In genomic region chr18:25340762-25341161, GRCh38 we compare ENCODE assay signal across 35 cellular contexts. TPM values are rescaled to one million over a fixed set of nuclear protein-coding genes. Genes with fewer than 3 reads are reported as not detected.
DNase-seq lines count a peak whose midpoint lies in the region; ATAC-seq, FAIRE-seq and TF ChIP-seq lines count a peak whose summit lies in the region.
"Had no signal": no experiment of that assay in that cellular context is flagged by ENCODE, and none has a peak within 500 bp of the region (broad histone marks: within the 10 kb centered on the region; RNA-seq: fewer than 3 reads in every experiment).

No MANE protein-coding gene starts in this region.

- DNase-seq in HepG2 (ENCODE audit: low spot score) (no peak), right lobe of liver (no peak), IMR-90 (no peak), K562 (ENCODE audit: extremely low read depth in 1 of 4, low spot score in 3 of 4) (no peak), SKM-1 treated with dmso at 0.1 percent for 144 hours (lab: John Stamatoyannopoulos, UW; ENCODE audit: unreplicated experiment) (no peak)
- DNase-seq: 8988T; ACHN; AML-193; BE2C; C1 segment of cervical spinal cord; Caco-2; Calu3; CD4-positive, alpha-beta memory T cell; CD4-positive, alpha-beta T cell; CD4-positive, CD25-positive, alpha-beta regulatory T cell; CD8-positive, alpha-beta memory T cell; CD8-positive, alpha-beta T cell; COR-L47; DMS 273 treated with DMSO at 0.1 percent for 48 hours; DMS153; DMS53; DMS79; DMS79 treated with DMSO at 0.1 percent for 48 hours; DND-41; EL had no signal

- H3K36me3 ChIP-seq in HepG2 (replicated peaks in 1 of 2; ENCODE audit: control insufficient read depth in 1 of 2, insufficient read depth in 2 of 2, low read length in 2 of 2), result no peaks in the 10 kb centered on the region
- no peaks in the 10 kb centered on the region for H3K36me3 ChIP-seq in right lobe of liver
- H3K36me3 ChIP-seq in IMR-90 (ENCODE audit: control insufficient read depth, insufficient read depth, low read length), result no peaks in the 10 kb centered on the region
- H3K36me3 ChIP-seq in K562 (ENCODE audit: control insufficient read depth, insufficient read depth, low read length), result no peaks in the 10 kb centered on the region
- H3K36me3 ChIP-seq: BE2C; BLaER1; BLaER1 treated with 17β-estradiol and CSF1 and Interleukin-3, amounts not matched to agents 10 nM and 100 nM had no signal

- H3K27ac ChIP-seq in HepG2 (ENCODE audit: extremely low read length, insufficient read depth, low read length) (no peak overlapping the region), right lobe of liver (no peak overlapping the region), IMR-90 (ENCODE audit: insufficient read depth, low read length) (no peak overlapping the region), K562 (ENCODE audit: extremely low read depth, low read depth, low read length) (no peak overlapping the region)
- H3K27ac ChIP-seq: 22Rv1; A549; BLaER1; BLaER1 treated with 17β-estradiol and CSF1 and Interleukin-3, amounts not matched to agents 10 nM and 100 nM; C4-2B had no signal

- no peaks in the 10 kb centered on the region for H3K9me1 ChIP-seq in IMR-90 (ENCODE audit: insufficient read depth, low read length)
- H3K9me1 ChIP-seq in K562 (ENCODE audit: control insufficient read depth, insufficient read depth, low read length), result no peaks in the 10 kb centered on the region

- no peaks in the 10 kb centered on the region for H4K20me1 ChIP-seq in HepG2 (ENCODE audit: insufficient read depth, low read length)
- H4K20me1 ChIP-seq in IMR-90 (ENCODE audit: insufficient read depth, low read length), result peaks cover 11% of the 10 kb centered on the region; the same call in 1 of the 2 replicates
- H4K20me1 ChIP-seq in K562 (replicated peaks; ENCODE audit: control insufficient read depth, insufficient read depth, low read length), result no peaks in the 10 kb centered on the region
- H4K20me1 ChIP-seq: BLaER1; BLaER1 treated with 17β-estradiol and CSF1 and Interleukin-3, amounts not matched to agents 10 nM and 100 nM had no signal

- H3K4ac ChIP-seq in IMR-90 (ENCODE audit: low read depth, low read length), result no peak overlapping the region

- H4K8ac ChIP-seq in IMR-90 (ENCODE audit: low read depth in 2 of 2, low read length in 2 of 2), result no peak overlapping the region

- BruUV-seq in HepG2 (replicated peaks; lab: Mats Ljungman, UMichigan) (no TSS peak), IMR-90 (replicated peaks; lab: Mats Ljungman, UMichigan) (no TSS peak), K562 (replicated peaks; lab: Mats Ljungman, UMichigan) (no TSS peak)

- H2AFZ ChIP-seq in HepG2 (ENCODE audit: low read length) (no peak overlapping the region), IMR-90 (replicated peaks; ENCODE audit: low read length, poor library complexity) (no peak overlapping the region), K562 (ENCODE audit: low read depth, low read length) (no peak overlapping the region)

- no peak for TF ChIP-seq RAD21 in HepG2 (CRISPR knock-in tag; IDR thresholded peaks at IDR 0.05)
- no peak for TF ChIP-seq RAD21 in IMR-90 (IDR thresholded peaks at IDR 0.05; ENCODE audit: low read length)
- TF ChIP-seq RAD21 in K562 (CRISPR knock-in tag; conservative IDR thresholded peaks at IDR 0.05 in 1 of 2, IDR thresholded peaks at IDR 0.05 in 1 of 2), result no peak

- TF ChIP-seq CTCF in HepG2 (CRISPR knock-in tag; IDR thresholded peaks at IDR 0.05), result no peak
- TF ChIP-seq CTCF in right lobe of liver (IDR thresholded peaks at IDR 0.05), result no peak
- TF ChIP-seq CTCF in IMR-90 (conservative IDR thresholded peaks at IDR 0.05; ENCODE audit: low read depth, low read length), result no peak
- TF ChIP-seq CTCF in K562 (IDR thresholded peaks at IDR 0.05 in 2 of 3, conservative IDR thresholded peaks at IDR 0.05 in 1 of 3; ENCODE audit: insufficient read depth in 2 of 3, low read depth in 1 of 3, low read length in 3 of 3), result no peak

- peaks cover 0 to 11% of the 10 kb centered on the region in 2 experiments; a peak in 1 of 5 replicates for H3K27me3 ChIP-seq in HepG2 (ENCODE audit: control insufficient read depth in 1 of 2, insufficient read depth in 2 of 2, low read length in 2 of 2)
- H3K27me3 ChIP-seq in right lobe of liver, result peaks cover 0 to 3% of the 10 kb centered on the region in 2 donors
- H3K27me3 ChIP-seq in IMR-90 (ENCODE audit: control insufficient read depth, insufficient read depth, low read length), result no peaks in the 10 kb centered on the region
- no peaks in the 10 kb centered on the region; a peak in 1 of 5 replicates for H3K27me3 ChIP-seq in K562 (ENCODE audit: control insufficient read depth in 2 of 2, insufficient read depth in 2 of 2, low read length in 2 of 2)
- H3K27me3 ChIP-seq: BE2C had no signal

- no peak for ATAC-seq in HepG2
- ATAC-seq in right lobe of liver, result no peak
- no peak for ATAC-seq in IMR-90 (ENCODE audit: low read depth)
- ATAC-seq in K562, result no peak
- ATAC-seq in HG02870 (IDR thresholded peaks at IDR 0.05; ENCODE audit: unreplicated experiment), result no peak
- ATAC-seq: A549; CD8-positive, alpha-beta T cell had no signal

- H3K23ac ChIP-seq in IMR-90 (ENCODE audit: low read depth, low read length), result no peak overlapping the region

- H3K9me3 ChIP-seq in HepG2 (ENCODE audit: low read length) (no peaks in the 10 kb centered on the region), right lobe of liver (no peaks in the 10 kb centered on the region), IMR-90 (ENCODE audit: control insufficient read depth, insufficient read depth, low read length) (no peaks in the 10 kb centered on the region), K562 (replicated peaks; ENCODE audit: control insufficient read depth, insufficient read depth, low read depth, low read length) (no peaks in the 10 kb centered on the region)
- H3K9me3 ChIP-seq: A549; BE2C; BLaER1; BLaER1 treated with 17β-estradiol and CSF1 and Interleukin-3, amounts not matched to agents 10 nM and 100 nM; Caco-2 had no signal

- intact Hi-C loops in HepG2 (cut with micrococcal nuclease; ENCODE audit: unreplicated experiment), result no loop called here
- intact Hi-C loops in right lobe of liver (cut with DNase I), result no loop called here
- intact Hi-C loops in IMR-90 (cut with micrococcal nuclease), result no loop called here
- intact Hi-C loops in K562 (cut with micrococcal nuclease), result no loop called here

- no peak overlapping the region for H4K5ac ChIP-seq in IMR-90 (ENCODE audit: low read depth, low read length)

- dilution Hi-C loops in IMR-90 (cut with HindIII; ENCODE audit: low sequenced_read_pairs, unreplicated experiment), result no loop called here

- FAIRE-seq in HepG2 (lab: Jason Lieb, UNC) (no peak), K562 (lab: Jason Lieb, UNC) (no peak)
- FAIRE-seq: A204.1, A549, D721Med had no signal

- no peak overlapping the region for H2BK5ac ChIP-seq in IMR-90 (ENCODE audit: low read depth, low read length, poor library complexity, severe bottlenecking)

- H3K56ac ChIP-seq in IMR-90 (ENCODE audit: extremely low read depth, insufficient read depth, low read length), result no peak overlapping the region

- H4K91ac ChIP-seq in IMR-90 (ENCODE audit: insufficient read depth, low read depth, low read length), result no peak overlapping the region

- WGBS in HepG2 (ENCODE audit: low lambda C conversion rate), result 18% methylated on average over 3 of the region's 3 CpGs
- 44% methylated on average over 3 of the region's 3 CpGs for WGBS in right lobe of liver (ENCODE audit: insufficient coverage, low coverage, low lambda C conversion rate, missing lambda C conversion rate)
- whole genome bisulfite sequencing in IMR-90 (ENCODE audit: extremely low coverage in 2 of 2, insufficient read length in 1 of 2), 2 experiments, result no CpG with 5 or more reads among the region's 3 CpGs
- WGBS in K562 (ENCODE audit: insufficient coverage, low coverage, missing lambda C conversion rate), result 2% methylated on average over 3 of the region's 3 CpGs

- no peaks in the 10 kb centered on the region for H3K79me2 ChIP-seq in HepG2 (ENCODE audit: insufficient read depth, low read length)
- H3K79me2 ChIP-seq in K562 (ENCODE audit: control insufficient read depth, insufficient read depth, low read length), result no peaks in the 10 kb centered on the region

- H3K9ac ChIP-seq in HepG2 (ENCODE audit: insufficient read depth, low read depth, low read length) (no peak overlapping the region), IMR-90 (ENCODE audit: low read depth, low read length) (no peak overlapping the region), K562 (ENCODE audit: insufficient read depth in 1 of 2, low read depth in 2 of 2, low read length in 2 of 2) (no peak overlapping the region)
- H3K9ac ChIP-seq: BLaER1; BLaER1 treated with 17β-estradiol and CSF1 and Interleukin-3, amounts not matched to agents 10 nM and 100 nM had no signal

- H2AK5ac ChIP-seq in IMR-90 (ENCODE audit: low read depth, low read length), result no peak overlapping the region

- no peak overlapping the region for H3K4me3 ChIP-seq in HepG2 (replicated peaks in 1 of 3; ENCODE audit: insufficient read depth in 1 of 3, low read depth in 2 of 3, low read length in 3 of 3)
- no peak overlapping the region for H3K4me3 ChIP-seq in right lobe of liver
- no peak overlapping the region for H3K4me3 ChIP-seq in IMR-90 (ENCODE audit: insufficient read depth, low read depth, low read length)
- H3K4me3 ChIP-seq in K562, result no peak overlapping the region
- H3K4me3 ChIP-seq: A549; BLaER1; BLaER1 treated with 17β-estradiol and CSF1 and Interleukin-3, amounts not matched to agents 10 nM and 100 nM had no signal

- no peak overlapping the region for H3K18ac ChIP-seq in IMR-90 (ENCODE audit: low read depth, low read length)

- no peak overlapping the region for H3K4me2 ChIP-seq in HepG2 (ENCODE audit: low read depth, low read length)
- no peak overlapping the region for H3K4me2 ChIP-seq in IMR-90 (ENCODE audit: low read depth, low read length)
- no peak overlapping the region for H3K4me2 ChIP-seq in K562 (ENCODE audit: insufficient read depth, low read length)
- H3K4me2 ChIP-seq: A549; BLaER1; BLaER1 treated with 17β-estradiol and CSF1 and Interleukin-3, amounts not matched to agents 10 nM and 100 nM had no signal

- H2BK20ac ChIP-seq in IMR-90 (ENCODE audit: low read depth, low read length), result no peak overlapping the region

- no peak overlapping the region for H3K14ac ChIP-seq in IMR-90 (replicated peaks; ENCODE audit: low read depth, low read length)

- TF ChIP-seq POLR2A in HepG2 (IDR thresholded peaks at IDR 0.05; ENCODE audit: insufficient read depth in 1 of 2, low read depth in 2 of 2, low read length in 2 of 2) (no peak), right lobe of liver (IDR thresholded peaks at IDR 0.05) (no peak), IMR-90 (IDR thresholded peaks at IDR 0.05; ENCODE audit: low read depth, low read length) (no peak), K562 (conservative IDR thresholded peaks at IDR 0.05) (no peak)

- no peak overlapping the region for H2AK9ac ChIP-seq in IMR-90 (replicated peaks; ENCODE audit: low read depth, low read length, poor library complexity)

- no peak overlapping the region for H2BK120ac ChIP-seq in IMR-90 (ENCODE audit: low read depth, low read length)

- POLR2A ChIA-PET in HepG2 (lab: Yijun Ruan, JAX) (no interaction called here), IMR-90 (lab: Charles Lee; ENCODE audit: unreplicated experiment) (no interaction called here), K562 (lab: Yijun Ruan, JAX) (no interaction called here)

- in situ Hi-C loops in HepG2 (cut with HindIII; ENCODE audit: extremely low pct_ligation_motif_present, low pct_unique_long_range_greater_than_20kb), result no loop called here
- in situ Hi-C loops in IMR-90 (cut with MboI; ENCODE audit: low sequenced_read_pairs), result no loop called here
- in situ Hi-C loops in K562 (cut with MboI), result no loop called here

- peaks cover 13 to 44% of the 10 kb centered on the region in 2 experiments; a peak in 3 of 4 replicates for H3K79me1 ChIP-seq in IMR-90 (ENCODE audit: low read depth in 1 of 2, low read length in 2 of 2)

- CTCF ChIA-PET in HepG2 (lab: Yijun Ruan, JAX; ENCODE audit: low intra/inter-chr PET ratio, low total read pairs) (no interaction called here), IMR-90 (lab: Yijun Ruan, JAX) (no interaction called here), K562 (lab: Yijun Ruan, JAX; ENCODE audit: low intra/inter-chr PET ratio) (no interaction called here)

- TF ChIP-seq EP300 in HepG2 (IDR thresholded peaks at IDR 0.05; ENCODE audit: low read depth in 2 of 2, low read length in 2 of 2) (no peak), HepG2 (CRISPR knock-in tag; IDR thresholded peaks at IDR 0.05; ENCODE audit: borderline replicate concordance) (no peak), K562 (IDR thresholded peaks at IDR 0.05; ENCODE audit: low read length) (no peak)

- H3K4me1 ChIP-seq in HepG2 (ENCODE audit: insufficient read depth, low read length), result no peaks in the 10 kb centered on the region
- H3K4me1 ChIP-seq in right lobe of liver, result no peaks in the 10 kb centered on the region
- peaks cover 2% of the 10 kb centered on the region; the same call in 1 of the 2 replicates for H3K4me1 ChIP-seq in IMR-90 (ENCODE audit: control insufficient read depth, insufficient read depth, low read length)
- no peaks in the 10 kb centered on the region for H3K4me1 ChIP-seq in K562 (replicated peaks in 1 of 2; ENCODE audit: control insufficient read depth in 2 of 2, insufficient read depth in 2 of 2, low read length in 2 of 2)
- H3K4me1 ChIP-seq: A549; BE2C; BLaER1; BLaER1 treated with 17β-estradiol and CSF1 and Interleukin-3, amounts not matched to agents 10 nM and 100 nM; Caco-2 had no signal

- no peak overlapping the region for H2BK15ac ChIP-seq in IMR-90 (ENCODE audit: low read depth, low read length)

RNA-seq across cellular contexts. Expression of gene ZNF521, which starts 11.2 kb away (rescaled TPM):
- total RNA-seq in HepG2 (2016; rRNA removed; fragmentation: Illumina TruSeq; extraction: Trizol) (0.02 TPM in 1 of 2 replicates, not detected in the other), right lobe of liver (1 to 10 TPM in 3 of 6 experiments, under 1 TPM in 3; 0.31 to 2.9 (median 1.3) TPM), IMR-90 (2012; rRNA removed) (44.7 and 59.3 TPM in 2 replicates), K562 (2014; rRNA removed) (1.5 and 3.3 TPM in 2 replicates), K562 (2014; rRNA removed; fragmentation: Illumina TruSeq; extraction: Trizol) (2.4 and 2.8 TPM in 2 replicates), K562 (2015; rRNA removed; fragmentation: Illumina TruSeq; extraction: Trizol) (4.7 and 5.1 TPM in 2 replicates), K562 (2021) (2.3 and 2.8 TPM in 2 replicates)
- not detected in 2 replicates for total RNA-seq in HepG2 (2016; cell fraction: cytosol; rRNA removed; fragmentation: Illumina TruSeq; extraction: Trizol; ENCODE audit: low read depth)
- not detected in 2 replicates for total RNA-seq in HepG2 (2016; cell fraction: insoluble cytoplasmic fraction; rRNA removed; fragmentation: Illumina TruSeq; extraction: Trizol)
- total RNA-seq in HepG2 (2016; cell fraction: membrane; rRNA removed; fragmentation: Illumina TruSeq; extraction: Trizol), result not detected in 2 replicates
- total RNA-seq in HepG2 (2016; cell fraction: nucleus; rRNA removed; fragmentation: Illumina TruSeq; extraction: Trizol), result not detected in 2 replicates
- polyA plus RNA-seq in HepG2 (2011; rRNA removed) (not detected in 2 replicates), IMR-90 (2012; rRNA removed) (21.5 and 30.2 TPM in 2 replicates), K562 (2011; rRNA removed) (3.5 and 5.8 TPM in 2 replicates), K562 (2014; fragmentation: Illumina TruSeq; extraction: Trizol) (1.2 and 1.4 TPM in 2 replicates), K562 (2014; fragmentation: Nextera tagmentation; extraction: Ambion mirVana) (1 to 10 TPM; 1.2 to 1.6 TPM), K562 (2014; rRNA removed) (0.81 and 1.6 TPM in 2 replicates)
- polyA plus RNA-seq in HepG2 (2011; cell fraction: cytosol; rRNA removed), result not detected in 2 replicates
- not detected in 2 replicates for polyA plus RNA-seq in HepG2 (2011; cell fraction: nucleus; rRNA removed)
- not detected in 2 replicates for polyA plus RNA-seq in HepG2 (2012)
- not detected in 2 replicates for polyA plus RNA-seq in HepG2 (2016; cell fraction: cytosol; fragmentation: Illumina TruSeq; extraction: Trizol; ENCODE audit: low read depth)
- not detected in 2 replicates for polyA plus RNA-seq in HepG2 (2016; cell fraction: insoluble cytoplasmic fraction; fragmentation: Illumina TruSeq; extraction: Trizol; ENCODE audit: low read depth)
- not detected in 2 replicates for polyA plus RNA-seq in HepG2 (2016; cell fraction: membrane; fragmentation: Illumina TruSeq; extraction: Trizol; ENCODE audit: low read depth)
- not detected in 2 replicates for polyA plus RNA-seq in HepG2 (2016; cell fraction: nucleus; fragmentation: Illumina TruSeq; extraction: Trizol; ENCODE audit: insufficient read depth, low read depth)
- polyA minus RNA-seq in HepG2 (2011; rRNA and poly(A)+ RNA removed; ENCODE audit: low replicate concordance), result 0.04 and 0.05 TPM in 2 replicates
- polyA minus RNA-seq in HepG2 (2011; cell fraction: cytosol; rRNA and poly(A)+ RNA removed), result not detected in 2 replicates
- polyA minus RNA-seq in HepG2 (2011; cell fraction: nucleus; rRNA and poly(A)+ RNA removed), result not detected in 2 replicates
- 18.6 and 25.8 TPM in 2 replicates for polyA plus RNA-seq in IMR-90 (2012; cell fraction: cytosol; rRNA removed)
- 17.7 and 26.3 TPM in 2 replicates for polyA plus RNA-seq in IMR-90 (2012; cell fraction: nucleus; rRNA removed; ENCODE audit: low replicate concordance)
- total RNA-seq in K562 (2011; cell fraction: chromatin; rRNA removed; ENCODE audit: low replicate concordance), result 6.1 and 9.0 TPM in 2 replicates
- total RNA-seq in K562 (2011; cell fraction: nucleolus; rRNA removed), result 4.2 and 5.3 TPM in 2 replicates
- total RNA-seq in K562 (2011; cell fraction: nucleoplasm; rRNA removed), result 2.4 and 6.3 TPM in 2 replicates
- polyA plus RNA-seq in K562 (2011; cell fraction: cytosol; rRNA removed), result 1.9 and 3.1 TPM in 2 replicates
- 6.2 and 7.8 TPM in 2 replicates for polyA plus RNA-seq in K562 (2011; cell fraction: nucleus; rRNA removed)
- polyA plus RNA-seq in K562 (2012), result 1.4 and 2.4 TPM in 2 replicates
- polyA minus RNA-seq in K562 (2011; rRNA and poly(A)+ RNA removed), result 23.3 and 28.0 TPM in 2 replicates
- 2.2 and 7.5 TPM in 2 replicates for polyA minus RNA-seq in K562 (2011; cell fraction: cytosol; rRNA and poly(A)+ RNA removed)
- polyA minus RNA-seq in K562 (2011; cell fraction: nucleus; rRNA and poly(A)+ RNA removed), result 41.9 and 51.6 TPM in 2 replicates
- total RNA-seq: A172; A673; Caco-2; Calu3; CD4-positive, alpha-beta memory T cell; CD4-positive, alpha-beta T cell; CD8-positive, alpha-beta memory T cell; CD8-positive, alpha-beta T cell had no signal
- polyA plus RNA-seq: A549; CD4-positive, alpha-beta memory T cell; CD4-positive, CD25-positive, alpha-beta regulatory T cell; CD8-positive, alpha-beta memory T cell had no signal

Comparison
In these comparisons a context has a peak if more than half of its experiments do, and no peak if none do; other contexts are left out.
1. Of the 241 proteins assayed by ChIP-seq in both HepG2 and K562: peak only in HepG2: none; only in K562: ATF4, CEBPB and CEBPG; in both: none; in neither: 236; mixed calls (peak in some experiments, not most) for 2.